ENCODE assay signal across 30 cellular contexts in genomic region chr3:185024406-185024805, GRCh38.
DNase-seq lines count a peak whose midpoint lies in the region; ATAC-seq, FAIRE-seq and TF ChIP-seq lines count a peak whose summit lies in the region.
"Had no signal": no experiment of that assay in that cellular context is flagged by ENCODE, and none has a peak within 500 bp of the region (broad histone marks: within the 10 kb centered on the region; RNA-seq: fewer than 3 reads in every experiment).

No MANE protein-coding gene starts in this region.

- H3K4me3 ChIP-seq in BLaER1 = no peak overlapping the region
- H3K4me3 ChIP-seq: PC-9, SJCRH30 had no signal

- TF ChIP-seq POLR2A in H54 (IDR thresholded peaks at IDR 0.05; ENCODE audit: low read depth, low read length) = no peak

- no peaks in the 10 kb centered on the region for H3K27me3 Mint-ChIP-seq in stimulated activated naive CD8-positive, alpha-beta T cell treated with anti-CD3 and anti-CD28 coated beads, Interleukin-15, amount 100 ng/mL, for 72 hours
- H3K27me3 Mint-ChIP-seq: CD4-positive, alpha-beta memory T cell had no signal

- H3K27ac Mint-ChIP-seq in stimulated activated naive CD8-positive, alpha-beta T cell treated with anti-CD3 and anti-CD28 coated beads, Interleukin-15, amount 100 ng/mL, for 72 hours = peak overlapping the region in 1 of 2 donors; percentile 12
- H3K27ac Mint-ChIP-seq: CD4-positive, alpha-beta memory T cell had no signal

- no peak overlapping the region for H3K9ac ChIP-seq in BLaER1
- H3K9ac ChIP-seq: KMS-11 had no signal

- no peak for ATAC-seq in HG02938 (IDR thresholded peaks at IDR 0.05; ENCODE audit: unreplicated experiment)
- no peak for ATAC-seq in stimulated activated naive CD8-positive, alpha-beta T cell treated with anti-CD3 and anti-CD28 coated beads, Interleukin-15, amount 100 ng/mL, for 72 hours
- no peak for ATAC-seq in GM19324 (IDR thresholded peaks at IDR 0.05; ENCODE audit: low FRiP score, unreplicated experiment)
- ATAC-seq: HCT116, Right ventricle myocardium inferior, SK-N-SH treated with all-trans-retinoic acid at 6 μM for 48 hours had no signal

- peak overlapping the region; percentile 63 for H3K4me2 ChIP-seq in BLaER1
- H3K4me2 ChIP-seq: KMS-11, PC-9 had no signal

- H3K27ac ChIP-seq in BLaER1 = no peak overlapping the region
- H3K27ac ChIP-seq: KMS-11, PC-9, SJCRH30 had no signal

- no peaks in the 10 kb centered on the region for H3K4me1 Mint-ChIP-seq in stimulated activated naive CD8-positive, alpha-beta T cell treated with anti-CD3 and anti-CD28 coated beads, Interleukin-15, amount 100 ng/mL, for 72 hours

- H3K27me3 ChIP-seq in BLaER1 = no peaks in the 10 kb centered on the region
- H3K27me3 ChIP-seq: SJCRH30 had no signal

- H3K4me1 ChIP-seq in BLaER1 = peaks cover 23% of the 10 kb centered on the region
- H3K4me1 ChIP-seq: SJCRH30 had no signal

- H3K4me3 Mint-ChIP-seq in stimulated activated naive CD8-positive, alpha-beta T cell treated with anti-CD3 and anti-CD28 coated beads, Interleukin-15, amount 100 ng/mL, for 72 hours = no peak overlapping the region
- H3K4me3 Mint-ChIP-seq: CD4-positive, alpha-beta memory T cell had no signal

- peaks cover 21% of the 10 kb centered on the region; the same call in 1 of the 2 replicates for H3K36me3 ChIP-seq in BLaER1

- no peak for DNase-seq in H54 (ENCODE audit: insufficient read length, low spot score)
- peak; percentile 39 for DNase-seq in OCI-M1 (lab: John Stamatoyannopoulos, UW)
- DNase-seq in iris pigment epithelial cell (ENCODE audit: low read depth) = peak; percentile 10
- DNase-seq in stimulated activated naive CD8-positive, alpha-beta T cell treated with anti-CD3 and anti-CD28 coated beads, Interleukin-15, amount 100 ng/mL, for 72 hours = no peak
- DNase-seq: C1 segment of cervical spinal cord; CD4-positive, alpha-beta memory T cell; DMS 273 treated with DMSO at 0.1 percent for 48 hours; DMS79; GF-D8; GOT3; IMR-90; NCI-H1092; NCI-H1417 treated with DMSO at 0.1 percent for 48 hours; NCI-H187; NCI-H2081 treated with DMSO at 0.1 percent for 48 hours; NCI-H2171; NCI-H345; NCI-H510A treated with DMSO at 0.1 percent for 48 hours; NCI-H748 treated with DMSO at 0.1 percent for 48 hours; NK-92 treated with Interleukin-12 subunit alpha and Interleukin-12 subunit beta, amount 100 ng/mL, for 24 hours; PC-9; SJCRH30 had no signal

- peaks cover 0 to under 1% of the 10 kb centered on the region in 2 donors for H3K9me3 Mint-ChIP-seq in stimulated activated naive CD8-positive, alpha-beta T cell treated with anti-CD3 and anti-CD28 coated beads, Interleukin-15, amount 100 ng/mL, for 72 hours

- H4K20me1 ChIP-seq in BLaER1 = no peaks in the 10 kb centered on the region

- FAIRE-seq in H54 (lab: Jason Lieb, UNC) = peak; percentile 58
- FAIRE-seq: GM12891 had no signal

- H3K9me3 ChIP-seq in BLaER1 = peaks cover 26% of the 10 kb centered on the region
- H3K9me3 ChIP-seq: SJCRH30 had no signal

Comparison
In these comparisons a context has a peak if more than half of its experiments do, and no peak if none do; other contexts are left out.
1. DNase-seq: peak in OCI-M1 (single experiment) and iris pigment epithelial cell (single experiment); none in H54 (single experiment) and stimulated activated naive CD8-positive, alpha-beta T cell treated with anti-CD3 and anti-CD28 coated beads, Interleukin-15, amount 100 ng/mL, for 72 hours (0 of 2).